ENCODE assay signal across 1 cellular context in genomic region chr11:64341429-64341828, GRCh38.
TF ChIP-seq lines count a peak whose summit lies in the region.

No MANE protein-coding gene starts in this region.

TF ChIP-seq in HepG2, 621 proteins besides CTCF, POLR2A, EP300 and RAD21:
- TF ChIP-seq ZNF460 (CRISPR knock-in tag; IDR thresholded peaks at IDR 0.05; ENCODE audit: borderline replicate concordance) (no peak), HES4 (CRISPR knock-in tag; IDR thresholded peaks at IDR 0.05; ENCODE audit: borderline replicate concordance) (0 out of 2 replicates have a peak, but pooled peaks have one; percentile 7), ZNF3 (CRISPR knock-in tag; IDR thresholded peaks at IDR 0.05) (no peak), ZNF777 (CRISPR knock-in tag; IDR thresholded peaks at IDR 0.05) (no peak)
TF ChIP-seq in HepG2: peak in this region for 1.
